ENCODE assay signal across 10 cellular contexts in genomic region chr17:8124350-8125195, GRCh38. TPM values are rescaled to one million over a fixed set of nuclear protein-coding genes. Genes with fewer than 3 reads are reported as not detected.
A peak's percentile ranks its signal among the peaks of the same experiment; 100 is the strongest.
DNase-seq lines count a peak whose midpoint lies in the region; ATAC-seq and TF ChIP-seq lines count a peak whose summit lies in the region.
"Had no signal": no experiment of that assay in that cellular context is flagged by ENCODE, and none has a peak within 500 bp of the region (broad histone marks: within the 10 kb centered on the region; RNA-seq: fewer than 3 reads in every experiment).

No MANE protein-coding gene starts in this region.

- TF ChIP-seq CTCF in cardiac muscle cell (IDR thresholded peaks at IDR 0.05; ENCODE audit: low read depth, low read length), result no peak

- H3K4me3 ChIP-seq in cardiac muscle cell (peak overlapping the region; percentile 64), SJCRH30 (peak overlapping the region; percentile 78)
- H3K4me3 ChIP-seq in effector memory CD4-positive, alpha-beta T cell (ENCODE audit: insufficient read depth, low read depth, low read length, poor library complexity, severe bottlenecking), result peak overlapping the region; percentile 62
- H3K4me3 ChIP-seq: body of pancreas had no signal

- ATAC-seq in Right ventricle myocardium superior (ENCODE audit: poor library complexity) (no peak), HG03045 (IDR thresholded peaks at IDR 0.05; ENCODE audit: unreplicated experiment) (no peak)

- H3K27ac ChIP-seq in cardiac muscle cell, result no peak overlapping the region
- no peak overlapping the region for H3K27ac ChIP-seq in SJCRH30
- no peak overlapping the region for H3K27ac ChIP-seq in effector memory CD4-positive, alpha-beta T cell (ENCODE audit: insufficient read depth, low read length, poor library complexity, severe bottlenecking)
- H3K27ac ChIP-seq: body of pancreas had no signal

- H3K9me3 ChIP-seq in cardiac muscle cell (ENCODE audit: low read depth) (no peaks in the 10 kb centered on the region), SJCRH30 (replicated peaks) (no peaks in the 10 kb centered on the region)
- no peaks in the 10 kb centered on the region for H3K9me3 ChIP-seq in effector memory CD4-positive, alpha-beta T cell (ENCODE audit: control insufficient read depth, low read length)
- H3K9me3 ChIP-seq: body of pancreas had no signal

- H3K4me1 ChIP-seq in cardiac muscle cell (ENCODE audit: low read depth), result peaks cover 4% of the 10 kb centered on the region
- H3K4me1 ChIP-seq in SJCRH30, result no peaks in the 10 kb centered on the region; the same call in 1 of the 2 replicates
- peaks cover 57% of the 10 kb centered on the region for H3K4me1 ChIP-seq in effector memory CD4-positive, alpha-beta T cell (ENCODE audit: control insufficient read depth, insufficient read depth, low read length, poor library complexity, severe bottlenecking)

- intact Hi-C loops in Right ventricle myocardium superior (cut with DNase I), result loop anchor here (5.0 kb wide), 1 partner anchor 38 kb away; the partner anchor contains the start of gene VAMP2
- intact Hi-C loops in posterior vena cava (cut with DNase I), result loop anchor here in 1 of 2 donors (5.0 kb wide), 1 partner anchor 63 kb away; no protein-coding TSS in a partner anchor

- H3K27me3 ChIP-seq in cardiac muscle cell (peaks cover 37% of the 10 kb centered on the region), SJCRH30 (no peaks in the 10 kb centered on the region)
- no peaks in the 10 kb centered on the region for H3K27me3 ChIP-seq in effector memory CD4-positive, alpha-beta T cell (replicated peaks; ENCODE audit: control insufficient read depth, insufficient read depth, low read length, poor library complexity, severe bottlenecking)

- H3K36me3 ChIP-seq in cardiac muscle cell (no peaks in the 10 kb centered on the region), SJCRH30 (no peaks in the 10 kb centered on the region)
- H3K36me3 ChIP-seq in effector memory CD4-positive, alpha-beta T cell (ENCODE audit: control insufficient read depth, insufficient read depth, low read length), result no peaks in the 10 kb centered on the region

- DNase-seq in cardiac muscle cell (ENCODE audit: low read depth in 1 of 2, low spot score in 1 of 2), result peak in 1 of 2 donors; percentile 30
- DNase-seq in Right ventricle myocardium superior, result no peak
- peak; percentile 16 to 41 for DNase-seq in SJCRH30
- no peak for DNase-seq in effector memory CD4-positive, alpha-beta T cell
- peak; percentile 52 for DNase-seq in posterior vena cava (ENCODE audit: low spot score)
- no peak for DNase-seq in occipital lobe (lab: John Stamatoyannopoulos, UW)
- no peak for DNase-seq in NCI-H2081 treated with DMSO at 0.1 percent for 48 hours (lab: John Stamatoyannopoulos, UW)

RNA-seq across cellular contexts. Expression of gene HES7, which starts 0.7 kb away (rescaled TPM):
- 0.32 and 6.2 TPM in 2 replicates for total RNA-seq in cardiac muscle cell
- 1.1 and 1.5 TPM in 2 replicates for polyA plus RNA-seq in cardiac muscle cell
- total RNA-seq in Right ventricle myocardium superior, result 0.13 TPM
- total RNA-seq in SJCRH30 (2014; rRNA removed; shearing (Covaris generic)), result 0.79 and 0.91 TPM in 2 replicates
- under 1 TPM in 1 of 2 donors, not detected in 1; 0.67 TPM for total RNA-seq in posterior vena cava
- 0.31 TPM for total RNA-seq in occipital lobe
- total RNA-seq: body of pancreas had no signal

RNA-seq across cellular contexts. Expression of gene ALOXE3, which starts 6.3 kb away (rescaled TPM):
- total RNA-seq in cardiac muscle cell, result not detected in 2 replicates
- 0.10 TPM in 1 of 2 replicates, not detected in the other for polyA plus RNA-seq in cardiac muscle cell
- total RNA-seq in Right ventricle myocardium superior, result not detected
- not detected in 2 replicates for total RNA-seq in SJCRH30 (2014; rRNA removed; shearing (Covaris generic))
- not detected for total RNA-seq in posterior vena cava
- 0.47 TPM for total RNA-seq in occipital lobe
- total RNA-seq: body of pancreas had no signal

RNA-seq across cellular contexts. Expression of gene PER1, which starts 27.6 kb away (rescaled TPM):
- total RNA-seq in cardiac muscle cell (42.3 and 51.9 TPM in 2 replicates), Right ventricle myocardium superior (124 TPM), posterior vena cava (100 to 1,000 TPM; 203 to 206 TPM), occipital lobe (7.8 TPM)
- polyA plus RNA-seq in cardiac muscle cell, result 28.2 and 47.7 TPM in 2 replicates
- 9.3 and 13.5 TPM in 2 replicates for total RNA-seq in SJCRH30 (2014; rRNA removed; shearing (Covaris generic))

RNA-seq across cellular contexts. Expression of gene ALOX12B, which starts 37.1 kb away (rescaled TPM):
- total RNA-seq in cardiac muscle cell (0.42 and 1.6 TPM in 2 replicates), Right ventricle myocardium superior (not detected), posterior vena cava (not detected), occipital lobe (1.4 TPM)
- 2.1 and 2.3 TPM in 2 replicates for polyA plus RNA-seq in cardiac muscle cell
- total RNA-seq in SJCRH30 (2014; rRNA removed; shearing (Covaris generic)), result not detected in 2 replicates
- total RNA-seq: body of pancreas, temporal lobe had no signal

RNA-seq across cellular contexts. Expression of gene VAMP2, which starts 38.2 kb away (rescaled TPM):
- 22.5 and 35.7 TPM in 2 replicates for total RNA-seq in cardiac muscle cell
- 102 and 118 TPM in 2 replicates for polyA plus RNA-seq in cardiac muscle cell
- total RNA-seq in Right ventricle myocardium superior, result 54.8 TPM
- total RNA-seq in SJCRH30 (2014; rRNA removed; shearing (Covaris generic)), result 6.1 and 7.9 TPM in 2 replicates
- total RNA-seq in posterior vena cava, result 10 to 100 TPM; 66.7 to 80.1 TPM
- total RNA-seq in occipital lobe, result 27.9 TPM

Comparison
In these comparisons a context has a peak if more than half of its experiments do, and no peak if none do; other contexts are left out.
1. DNase-seq: peak in SJCRH30 (2 of 2) and posterior vena cava (single experiment); none in Right ventricle myocardium superior (single experiment), effector memory CD4-positive, alpha-beta T cell (0 of 3), occipital lobe (single experiment) and NCI-H2081 treated with DMSO at 0.1 percent for 48 hours (single experiment).
2. Peak in every context shown above with its lines, with median percentiles within 50 percentile points of each other: H3K4me3 ChIP-seq.